Comparison of ENCODE assay signal across 8 cellular contexts in genomic region chr14:92748259-92749016, GRCh38.
DNase-seq lines count a peak whose midpoint lies in the region; FAIRE-seq and TF ChIP-seq lines count a peak whose summit lies in the region.

Gene LGMN, minus strand, starts transcription at chr14:92748627. Its CDS starts 15,841 bp downstream, at chr14:92732786.

- DNase-seq in GM03348 (ENCODE audit: low spot score) (peak; percentile 97), HCEC 1CT (peak; percentile 91), NCI-H128 (lab: John Stamatoyannopoulos, UW; ENCODE audit: unreplicated experiment) (peak; percentile 95), T-helper 9 cell (peak; percentile 59), astrocyte of the spinal cord (ENCODE audit: low read depth, low spot score) (peak; percentile 91), hepatic stellate cell (ENCODE audit: low spot score) (peak; percentile 92), putamen (ENCODE audit: low spot score) (peak; percentile 97), urothelium cell line (ENCODE audit: low spot score) (peak; percentile 91)

- peak within 1 kb of the TSS; percentile 76 for H3K4me3 ChIP-seq in astrocyte of the spinal cord (ENCODE audit: low read depth, low read length)

- in situ Hi-C loops in astrocyte of the spinal cord (cut with HindIII; ENCODE audit: low sequenced_read_pairs), result no loop called here

- FAIRE-seq in urothelium cell line (lab: Jason Lieb, UNC), result peak; percentile 62

- no peak for TF ChIP-seq CTCF in astrocyte of the spinal cord (IDR thresholded peaks at IDR 0.05; ENCODE audit: low read depth, low read length)

Comparison
In these comparisons a context has a peak if more than half of its experiments do, and no peak if none do; other contexts are left out.
1. Peak in every context shown above with its lines: DNase-seq and H3K4me3 ChIP-seq.